In genomic region chrX:104098151-104098808, GRCh38 we compare ENCODE assay signal across 8 cellular contexts. TPM values are rescaled to one million over a fixed set of nuclear protein-coding genes. Genes with fewer than 3 reads are reported as not detected.
DNase-seq lines count a peak whose midpoint lies in the region; ATAC-seq, FAIRE-seq and TF ChIP-seq lines count a peak whose summit lies in the region.

No MANE protein-coding gene starts in this region.

- peak; percentile 44 for DNase-seq in ACHN
- DNase-seq in GM12892 (ENCODE audit: insufficient read length) = no peak
- DNase-seq in NCI-H2171 treated with DMSO at 0.1 percent for 48 hours (lab: John Stamatoyannopoulos, UW) = peak; percentile 58
- peak; percentile 45 for DNase-seq in WERI-Rb-1
- DNase-seq in effector CD8-positive, alpha-beta T cell (lab: John Stamatoyannopoulos, UW) = peak; percentile 26
- DNase-seq in middle frontal gyrus (ENCODE audit: extremely low spot score, low spot score) = peak; percentile 27
- DNase-seq in upper lobe of left lung = peak in 1 of 2 donors; percentile 37

- peak; percentile 47 for TF ChIP-seq CTCF in WERI-Rb-1 (IDR thresholded peaks at IDR 0.05; ENCODE audit: low read depth, low read length)
- TF ChIP-seq CTCF in upper lobe of left lung (IDR thresholded peaks at IDR 0.05) = peak; percentile 48 to 69 (median 66)

- H3K27ac ChIP-seq in WERI-Rb-1 = no peak overlapping the region
- H3K27ac ChIP-seq in upper lobe of left lung = no peak overlapping the region

- H3K4me1 ChIP-seq in upper lobe of left lung = no peaks in the 10 kb centered on the region

- WGBS in upper lobe of left lung, 2 donors = 1 to 3% methylated on average over 4 of the region's 4 CpGs

- in situ Hi-C loops in ACHN (cut with HindIII; ENCODE audit: low pct_ligation_motif_present, low pct_unique_long_range_greater_than_20kb, low sequenced_read_pairs) = no loop called here

- H3K27me3 ChIP-seq in WERI-Rb-1 (ENCODE audit: insufficient read depth, low read depth, severe bottlenecking) = peaks cover 10% of the 10 kb centered on the region
- no peaks in the 10 kb centered on the region for H3K27me3 ChIP-seq in upper lobe of left lung

- H3K9me3 ChIP-seq in WERI-Rb-1 (ENCODE audit: severe bottlenecking) (no peaks in the 10 kb centered on the region), upper lobe of left lung (no peaks in the 10 kb centered on the region)

- ATAC-seq in HG03045 (IDR thresholded peaks at IDR 0.05; ENCODE audit: unreplicated experiment) (peak; percentile 56), upper lobe of left lung (ENCODE audit: low FRiP score in 2 of 2) (peak; percentile 67 to 82)

- H3K4me3 ChIP-seq in WERI-Rb-1 (ENCODE audit: low read depth, low read length) = no peak overlapping the region
- no peak overlapping the region for H3K4me3 ChIP-seq in upper lobe of left lung

- TF ChIP-seq POLR2A in GM12892 (IDR thresholded peaks at IDR 0.05; ENCODE audit: low read depth, low read length) (no peak), upper lobe of left lung (IDR thresholded peaks at IDR 0.05) (no peak)

- TF ChIP-seq EP300 in upper lobe of left lung (IDR thresholded peaks at IDR 0.05) = no peak

- FAIRE-seq in GM12892 (lab: Jason Lieb, UNC) = peak; percentile 96

- H3K36me3 ChIP-seq in WERI-Rb-1 (no peaks in the 10 kb centered on the region), upper lobe of left lung (no peaks in the 10 kb centered on the region)

RNA-seq across cellular contexts. Expression of gene ZCCHC18, which starts 14.0 kb away (rescaled TPM):
- 1.1 TPM for polyA plus RNA-seq in GM12892 (2012; ENCODE audit: missing spikeins)
- total RNA-seq in upper lobe of left lung = 10 to 100 TPM in 1 of 6 donors, 1 to 10 TPM in 1, under 1 TPM in 3, not detected in 1; 0.15 to 45.1 (median 0.26) TPM

RNA-seq across cellular contexts. Expression of gene TMSB15C, which starts 22.2 kb away (rescaled TPM):
- polyA plus RNA-seq in GM12892 (2012; ENCODE audit: missing spikeins) = 3.3 TPM
- total RNA-seq in upper lobe of left lung = 1 to 10 TPM in 1 of 6 donors, under 1 TPM in 4, not detected in 1; 0.46 to 3.3 (median 0.72) TPM

RNA-seq across cellular contexts. Expression of gene H2BW2, which starts 58.5 kb away (rescaled TPM):
- polyA plus RNA-seq in GM12892 (2012; ENCODE audit: missing spikeins) = not detected
- not detected for total RNA-seq in upper lobe of left lung

RNA-seq across cellular contexts. Expression of gene SLC25A53, which starts 58.5 kb away (rescaled TPM):
- polyA plus RNA-seq in GM12892 (2012; ENCODE audit: missing spikeins) = 4.9 TPM
- total RNA-seq in upper lobe of left lung = 10 to 100 TPM in 1 of 6 donors, 1 to 10 TPM in 5; 2.3 to 13.5 (median 7.6) TPM
